22 cellular contexts compared by ENCODE assay signal in the genomic region with DNA sequence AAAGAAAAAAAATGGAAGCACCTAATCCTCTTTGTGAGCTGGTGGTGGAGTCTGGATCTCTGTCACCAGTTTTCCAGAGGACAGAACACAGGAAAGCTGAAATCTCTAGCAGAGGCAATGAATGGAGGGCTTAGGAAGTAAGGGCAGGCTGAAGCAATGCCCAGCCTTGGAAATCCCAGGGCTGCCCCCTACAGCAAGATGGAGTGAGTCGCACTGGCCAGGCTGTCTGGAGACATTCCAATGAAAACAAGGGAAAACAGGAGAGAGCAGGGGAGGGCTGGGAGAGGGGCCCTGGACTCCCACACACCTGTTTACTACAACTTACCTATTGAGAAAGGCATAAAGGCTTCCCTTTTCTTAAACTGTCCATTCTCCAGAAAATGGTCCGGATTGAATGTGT. TPM values are rescaled to one million over a fixed set of nuclear protein-coding genes. Genes with fewer than 3 reads are reported as not detected.
DNase-seq lines count a peak whose midpoint lies in the region; ATAC-seq, FAIRE-seq and TF ChIP-seq lines count a peak whose summit lies in the region.
"Had no signal": no experiment of that assay in that cellular context is flagged by ENCODE, and none has a peak within 500 bp of the region (broad histone marks: within the 10 kb centered on the region; RNA-seq: fewer than 3 reads in every experiment).

No MANE protein-coding gene starts in this region.

- POLR2A ChIA-PET in H1 (lab: Charles Lee; ENCODE audit: partially characterized antibody), result no interaction called here
- POLR2A ChIA-PET in HepG2 (lab: Yijun Ruan, JAX), result no interaction called here

- no peak overlapping the region for H3K27ac Mint-ChIP-seq in GM23338
- H3K27ac Mint-ChIP-seq: natural killer cell, T-cell had no signal

- TF ChIP-seq POLR2A in H1 (IDR thresholded peaks at IDR 0.05; ENCODE audit: control extremely low read depth in 1 of 2, low read depth in 2 of 2, low read length in 2 of 2), result no peak
- no peak for TF ChIP-seq POLR2A in HepG2 (IDR thresholded peaks at IDR 0.05; ENCODE audit: insufficient read depth in 1 of 2, low read depth in 2 of 2, low read length in 2 of 2)

- H3K9ac ChIP-seq in H1 (replicated peaks in 1 of 4; ENCODE audit: extremely low read depth in 1 of 4, low read depth in 3 of 4, low read length in 3 of 4), result no peak overlapping the region
- H3K9ac ChIP-seq in HepG2 (ENCODE audit: insufficient read depth, low read depth, low read length), result no peak overlapping the region
- H3K9ac ChIP-seq: parathyroid adenoma had no signal

- no peak overlapping the region for H2BK12ac ChIP-seq in H1 (ENCODE audit: low read depth, low read length)

- no peak overlapping the region for H4K5ac ChIP-seq in H1 (ENCODE audit: insufficient read length, low read depth, low read length)

- H3K23ac ChIP-seq in H1 (ENCODE audit: insufficient read length), result no peak overlapping the region

- H2BK5ac ChIP-seq in H1 (ENCODE audit: low read depth, low read length), result no peak overlapping the region

- 0 out of 2 replicates have a peak, but pooled peaks cover 3% of the 10 kb centered on the region for H3K23me2 ChIP-seq in H1 (ENCODE audit: low read depth, low read length)

- TF ChIP-seq CTCF in GM23338 (conservative IDR thresholded peaks at IDR 0.05; ENCODE audit: low read depth in 2 of 2) (peak; percentile 45 to 64), H1 (IDR thresholded peaks at IDR 0.05; ENCODE audit: control extremely low read depth in 1 of 3, insufficient read depth in 1 of 3, low read depth in 1 of 3, low read length in 3 of 3) (peak; percentile 50 to 64 (median 58)), HepG2 (CRISPR knock-in tag; IDR thresholded peaks at IDR 0.05) (no peak; the same call in 1 of the 2 replicates)

- peaks cover 4% of the 10 kb centered on the region for H3K27me3 Mint-ChIP-seq in GM23338 (ENCODE audit: insufficient read depth, low read depth, poor library complexity)

- no peak overlapping the region for H2AFZ ChIP-seq in GM23338
- H2AFZ ChIP-seq in H1 (ENCODE audit: low read length), result no peak overlapping the region
- no peak overlapping the region for H2AFZ ChIP-seq in HepG2 (ENCODE audit: low read length)
- H2AFZ ChIP-seq: parathyroid adenoma had no signal

- intact Hi-C loops in HepG2 (cut with micrococcal nuclease; ENCODE audit: unreplicated experiment), result no loop called here

- H4K20me1 ChIP-seq in GM23338 (replicated peaks; ENCODE audit: insufficient read depth) (no peaks in the 10 kb centered on the region), H1 (replicated peaks in 1 of 2; ENCODE audit: control insufficient read depth in 1 of 2, insufficient read depth in 2 of 2, low read length in 2 of 2) (no peaks in the 10 kb centered on the region), HepG2 (ENCODE audit: insufficient read depth, low read length) (no peaks in the 10 kb centered on the region)

- H3K4me1 ChIP-seq in GM23338 (ENCODE audit: insufficient read depth) (peaks cover 10% of the 10 kb centered on the region), H1 (replicated peaks in 1 of 4; ENCODE audit: control insufficient read depth in 3 of 4, insufficient read depth in 4 of 4, low read length in 3 of 4) (no peaks in the 10 kb centered on the region), HepG2 (ENCODE audit: insufficient read depth, low read length) (no peaks in the 10 kb centered on the region)
- H3K4me1 ChIP-seq: parathyroid adenoma had no signal

- H3K9me2 ChIP-seq in GM23338 (ENCODE audit: insufficient read depth), result 0 out of 2 replicates have a peak, but pooled peaks cover 4% of the 10 kb centered on the region

- no peak overlapping the region for H3K14ac ChIP-seq in H1 (ENCODE audit: insufficient read length)

- H4K91ac ChIP-seq in H1 (replicated peaks; ENCODE audit: insufficient read length, low read length), result no peak overlapping the region

- ATAC-seq in GM23338 (peak; percentile 96), HepG2 (peak; percentile 71), GM18517 (IDR thresholded peaks at IDR 0.05; ENCODE audit: unreplicated experiment) (no peak), GM21576 (IDR thresholded peaks at IDR 0.05; ENCODE audit: unreplicated experiment) (no peak)
- ATAC-seq: natural killer cell; stimulated activated naive CD8-positive, alpha-beta T cell treated with anti-CD3 and anti-CD28 coated beads, Interleukin-15, Interleukin-2, amounts not matched to agents 100 U/mL and 50 U/mL, for 24 hours; T-cell had no signal

- H3K27ac ChIP-seq in GM23338 (ENCODE audit: low read depth), result no peak overlapping the region
- H3K27ac ChIP-seq in H1 (ENCODE audit: low read depth, low read length), result no peak overlapping the region
- no peak overlapping the region for H3K27ac ChIP-seq in HepG2 (ENCODE audit: extremely low read length, insufficient read depth, low read length)
- H3K27ac ChIP-seq: heart right ventricle, parathyroid adenoma, tibial nerve had no signal

- H3K36me3 ChIP-seq in GM23338 (ENCODE audit: insufficient read depth) (no peaks in the 10 kb centered on the region), MG63 (no peaks in the 10 kb centered on the region), H1 (ENCODE audit: control insufficient read depth in 2 of 4, insufficient read depth in 4 of 4, low read length in 3 of 4) (no peaks in the 10 kb centered on the region), HepG2 (replicated peaks in 1 of 2; ENCODE audit: control insufficient read depth in 1 of 2, insufficient read depth in 2 of 2, low read length in 2 of 2) (no peaks in the 10 kb centered on the region; a peak in 1 of 5 replicates)

- H2BK20ac ChIP-seq in H1 (ENCODE audit: low read length), result no peak overlapping the region

- H3K79me1 ChIP-seq in H1 (ENCODE audit: low read depth, low read length), result no peaks in the 10 kb centered on the region

- TF ChIP-seq RAD21 in H1 (IDR thresholded peaks at IDR 0.05 in 1 of 2, conservative IDR thresholded peaks at IDR 0.05 in 1 of 2; ENCODE audit: low read depth in 2 of 2, low read length in 2 of 2) (peak; percentile 29 to 47; a peak in 3 of 4 replicates), HepG2 (CRISPR knock-in tag; IDR thresholded peaks at IDR 0.05) (no peak)

- TF ChIP-seq EP300 in H1 (IDR thresholded peaks at IDR 0.05; ENCODE audit: borderline replicate concordance in 1 of 2, low read depth in 2 of 2, low read length in 2 of 2), result no peak
- TF ChIP-seq EP300 in HepG2 (IDR thresholded peaks at IDR 0.05; ENCODE audit: low read depth in 2 of 2, low read length in 2 of 2), result no peak
- TF ChIP-seq EP300 in HepG2 (CRISPR knock-in tag; IDR thresholded peaks at IDR 0.05; ENCODE audit: borderline replicate concordance), result no peak

- H3K56ac ChIP-seq in H1 (replicated peaks; ENCODE audit: insufficient read length, low read depth, low read length), result no peak overlapping the region

- in situ Hi-C loops in HepG2 (cut with HindIII; ENCODE audit: extremely low pct_ligation_motif_present, low pct_unique_long_range_greater_than_20kb), result loop anchor here (5.0 kb wide), 1 partner anchor 47 kb away; no protein-coding TSS in a partner anchor

- H2BK15ac ChIP-seq in H1 (ENCODE audit: low read length), result no peak overlapping the region

- no peaks in the 10 kb centered on the region; the same call in 2 of the 3 replicates for H3K9me3 Mint-ChIP-seq in GM23338
- H3K9me3 Mint-ChIP-seq: natural killer cell, T-cell had no signal

- no peaks in the 10 kb centered on the region for H3K27me3 ChIP-seq in GM23338 (ENCODE audit: insufficient read depth)
- H3K27me3 ChIP-seq in MG63, result 0 out of 2 replicates have a peak, but pooled peaks cover 2% of the 10 kb centered on the region
- H3K27me3 ChIP-seq in H1 (replicated peaks in 1 of 4; ENCODE audit: control insufficient read depth in 3 of 4, extremely low read depth in 1 of 4, insufficient read depth in 3 of 4, low read length in 3 of 4), result no peaks in the 10 kb centered on the region
- no peaks in the 10 kb centered on the region for H3K27me3 ChIP-seq in HepG2 (ENCODE audit: control insufficient read depth in 1 of 2, insufficient read depth in 2 of 2, low read length in 2 of 2)
- H3K27me3 ChIP-seq: tibial nerve had no signal

- peaks cover 12% of the 10 kb centered on the region for H3K4me1 Mint-ChIP-seq in GM23338

- no peak overlapping the region for H4K8ac ChIP-seq in H1 (ENCODE audit: extremely low read depth, insufficient read depth, low read length)

- 88% methylated on average over 2 of the region's 2 CpGs; no CpG with 5 or more reads in 1 of the 2 experiments for WGBS in H1 (ENCODE audit: extremely low coverage in 1 of 2, insufficient coverage in 1 of 2, insufficient read length in 1 of 2, insufficient replicate concordance in 2 of 2, low coverage in 1 of 2, low lambda C conversion rate in 2 of 2, missing lambda C conversion rate in 1 of 2), 2 experiments
- 86% methylated on average over 2 of the region's 2 CpGs for WGBS in HepG2 (ENCODE audit: low lambda C conversion rate)

- no peaks in the 10 kb centered on the region for H3K36me3 Mint-ChIP-seq in GM23338 (ENCODE audit: low read depth)
- H3K36me3 Mint-ChIP-seq: natural killer cell had no signal

- H3K18ac ChIP-seq in H1 (ENCODE audit: extremely low read depth, low read length), result no peak overlapping the region

- FAIRE-seq in H1 (lab: Jason Lieb, UNC) (no peak), HepG2 (lab: Jason Lieb, UNC) (no peak)
- FAIRE-seq: H54 had no signal

- H3K4me2 ChIP-seq in GM23338 (no peak overlapping the region), H1 (ENCODE audit: insufficient read depth in 1 of 2, low read depth in 2 of 2, low read length in 2 of 2) (no peak overlapping the region), HepG2 (ENCODE audit: low read depth, low read length) (no peak overlapping the region)

- H3K79me2 ChIP-seq in GM23338 (replicated peaks; ENCODE audit: insufficient read depth), result no peaks in the 10 kb centered on the region
- no peaks in the 10 kb centered on the region for H3K79me2 ChIP-seq in H1 (ENCODE audit: control insufficient read depth in 1 of 2, insufficient read depth in 2 of 2, low read length in 2 of 2)
- no peaks in the 10 kb centered on the region for H3K79me2 ChIP-seq in HepG2 (ENCODE audit: insufficient read depth, low read length)
- H3K79me2 ChIP-seq: parathyroid adenoma had no signal

- H3F3A ChIP-seq in GM23338 (replicated peaks; ENCODE audit: low read depth), result no peaks in the 10 kb centered on the region

- no peak overlapping the region for H3K4me3 ChIP-seq in GM23338
- H3K4me3 ChIP-seq in MG63, result no peak overlapping the region
- no peak overlapping the region for H3K4me3 ChIP-seq in H1 (ENCODE audit: extremely low read depth in 1 of 4, insufficient read depth in 2 of 4, low read depth in 3 of 4, low read length in 4 of 4)
- H3K4me3 ChIP-seq in HepG2 (replicated peaks in 1 of 3; ENCODE audit: insufficient read depth in 1 of 3, low read depth in 2 of 3, low read length in 3 of 3), result no peak overlapping the region
- H3K4me3 ChIP-seq: heart right ventricle, tibial nerve had no signal

- H3K4me3 Mint-ChIP-seq in GM23338, result no peak overlapping the region
- H3K4me3 Mint-ChIP-seq: natural killer cell, T-cell had no signal

- H3K4ac ChIP-seq in H1 (replicated peaks; ENCODE audit: insufficient read length, low read depth, low read length), result no peak overlapping the region

- H2BK120ac ChIP-seq in H1 (replicated peaks; ENCODE audit: low read depth, low read length), result no peak overlapping the region

- BruUV-seq in HepG2 (replicated peaks; lab: Mats Ljungman, UMichigan), result no TSS peak

- H3K9me3 ChIP-seq in MG63 (no peaks in the 10 kb centered on the region), H1 (ENCODE audit: insufficient read depth in 2 of 2, low read depth in 1 of 2, low read length in 1 of 2) (no peaks in the 10 kb centered on the region), HepG2 (ENCODE audit: low read length) (no peaks in the 10 kb centered on the region)
- H3K9me3 ChIP-seq: heart right ventricle, tibial nerve had no signal

- CTCF ChIA-PET in H1 (lab: Charles Lee; ENCODE audit: partially characterized antibody) (interaction anchor here (0.8 to 4.9 kb wide), 14 partner anchors 7 to 70 kb away, joined by 3 to 63 read pairs (median 11); no protein-coding TSS in a partner anchor), HepG2 (lab: Yijun Ruan, JAX; ENCODE audit: low intra/inter-chr PET ratio, low total read pairs) (interaction anchor here (2.1 kb wide), 1 partner anchor 47 kb away, joined by 7 read pairs; no protein-coding TSS in a partner anchor)

- H2AK5ac ChIP-seq in H1 (ENCODE audit: low read depth, low read length), result no peak overlapping the region

- peak; percentile 64 for DNase-seq in GM23338 (ENCODE audit: low spot score)
- peak; percentile 6 for DNase-seq in MG63
- no peak for DNase-seq in H1 (ENCODE audit: low read depth in 1 of 2, low spot score in 2 of 2)
- no peak for DNase-seq in HepG2 (ENCODE audit: low spot score)
- DNase-seq in cerebellar cortex (ENCODE audit: low spot score), result no peak
- no peak for DNase-seq in T-helper 1 cell
- DNase-seq: activated CD4-positive, alpha-beta T cell treated with anti-CD3 and anti-CD28 coated beads, Interleukin-2, amount 50 U/mL, for 4 hours; activated naive CD4-positive, alpha-beta T cell; amygdala; central memory CD4-positive, alpha-beta T cell; effector CD4-positive, alpha-beta T cell; heart right ventricle; natural killer cell; NCI-H2029; stimulated activated CD4-positive, alpha-beta T cell treated with anti-CD3 and anti-CD28 coated beads, Interleukin-2, amount 100 ng/mL, for 24 hours; stimulated activated naive CD8-positive, alpha-beta T cell treated with anti-CD3 and anti-CD28 coated beads, Interleukin-15, Interleukin-2, amounts not matched to agents 100 U/mL and 50 U/mL, for 24 hours; T-cell had no signal

RNA-seq across cellular contexts. Expression of a gene that starts 25.9 kb away (rescaled TPM):
- total RNA-seq in GM23338 (2014; rRNA removed; shearing (Covaris generic)), result 1.5 and 2.3 TPM in 2 replicates
- polyA plus RNA-seq in GM23338 (2016; fragmentation: Nextera tagmentation; extraction: Ambion mirVana), result 1.1 and 1.4 TPM in 2 replicates
- total RNA-seq in MG63 (2014; rRNA removed; shearing (Covaris generic); ENCODE audit: low replicate concordance), result not detected in 2 replicates
- total RNA-seq in H1 (2021; fragmentation: NEBNext Ultra II Directional; extraction: Animal tissue kit (Norgen Biotek cat#: 25700)), result 2.1 and 2.2 TPM in 2 replicates
- polyA plus RNA-seq in H1 (2011; rRNA removed), result 0.49 and 0.59 TPM in 2 replicates
- polyA plus RNA-seq in H1 (2011; cell fraction: cytosol; rRNA removed), result 0.56 TPM
- 0.77 TPM for polyA plus RNA-seq in H1 (2011; cell fraction: nucleus; rRNA removed)
- polyA plus RNA-seq in H1 (2012, experiment 1 of 2), result 0.69 to 1.1 TPM (median 0.87 TPM) in 4 replicates
- polyA plus RNA-seq in H1 (2012, experiment 2 of 2), result 0.38 TPM
- 3.9 TPM for polyA plus RNA-seq in H1 (2013, experiment 1 of 2)
- polyA plus RNA-seq in H1 (2013, experiment 2 of 2), result 4.3 TPM
- 0.44 and 0.78 TPM in 2 replicates for polyA minus RNA-seq in H1 (2011; rRNA and poly(A)+ RNA removed)
- polyA minus RNA-seq in H1 (2011; cell fraction: cytosol; rRNA and poly(A)+ RNA removed), result 0.81 TPM
- polyA minus RNA-seq in H1 (2011; cell fraction: nucleus; rRNA and poly(A)+ RNA removed), result 1.9 TPM
- total RNA-seq in HepG2 (2016; rRNA removed; fragmentation: Illumina TruSeq; extraction: Trizol), result 1.1 and 2.1 TPM in 2 replicates
- 0.61 and 0.62 TPM in 2 replicates for total RNA-seq in HepG2 (2016; cell fraction: cytosol; rRNA removed; fragmentation: Illumina TruSeq; extraction: Trizol; ENCODE audit: low read depth)
- total RNA-seq in HepG2 (2016; cell fraction: insoluble cytoplasmic fraction; rRNA removed; fragmentation: Illumina TruSeq; extraction: Trizol), result 0.95 and 2.7 TPM in 2 replicates
- total RNA-seq in HepG2 (2016; cell fraction: membrane; rRNA removed; fragmentation: Illumina TruSeq; extraction: Trizol), result 1.0 and 1.1 TPM in 2 replicates
- total RNA-seq in HepG2 (2016; cell fraction: nucleus; rRNA removed; fragmentation: Illumina TruSeq; extraction: Trizol), result 1.5 and 2.3 TPM in 2 replicates
- polyA plus RNA-seq in HepG2 (2011; rRNA removed), result 5.9 and 6.6 TPM in 2 replicates
- polyA plus RNA-seq in HepG2 (2011; cell fraction: cytosol; rRNA removed), result 3.7 and 5.4 TPM in 2 replicates
- polyA plus RNA-seq in HepG2 (2011; cell fraction: nucleus; rRNA removed), result 8.0 and 9.4 TPM in 2 replicates
- 12.5 and 20.6 TPM in 2 replicates for polyA plus RNA-seq in HepG2 (2012)
- polyA plus RNA-seq in HepG2 (2016; cell fraction: cytosol; fragmentation: Illumina TruSeq; extraction: Trizol; ENCODE audit: low read depth), result 0.35 and 0.44 TPM in 2 replicates
- 0.82 and 1.5 TPM in 2 replicates for polyA plus RNA-seq in HepG2 (2016; cell fraction: insoluble cytoplasmic fraction; fragmentation: Illumina TruSeq; extraction: Trizol; ENCODE audit: low read depth)
- 0.45 and 0.58 TPM in 2 replicates for polyA plus RNA-seq in HepG2 (2016; cell fraction: membrane; fragmentation: Illumina TruSeq; extraction: Trizol; ENCODE audit: low read depth)
- 4.2 and 6.0 TPM in 2 replicates for polyA plus RNA-seq in HepG2 (2016; cell fraction: nucleus; fragmentation: Illumina TruSeq; extraction: Trizol; ENCODE audit: insufficient read depth, low read depth)
- polyA minus RNA-seq in HepG2 (2011; rRNA and poly(A)+ RNA removed; ENCODE audit: low replicate concordance), result 4.8 TPM in 1 of 2 replicates, not detected in the other
- polyA minus RNA-seq in HepG2 (2011; cell fraction: cytosol; rRNA and poly(A)+ RNA removed), result 5.1 and 5.3 TPM in 2 replicates
- polyA minus RNA-seq in HepG2 (2011; cell fraction: nucleus; rRNA and poly(A)+ RNA removed), result 7.1 and 10.3 TPM in 2 replicates

Comparison
In these comparisons a context has a peak if more than half of its experiments do, and no peak if none do; other contexts are left out.
1. ATAC-seq: peak in GM23338 (single experiment) and HepG2 (single experiment); none in GM18517 (single experiment) and GM21576 (single experiment).
2. DNase-seq: peak in GM23338 (single experiment) and MG63 (single experiment); none in H1 (0 of 2), HepG2 (single experiment), cerebellar cortex (single experiment) and T-helper 1 cell (0 of 5).